In the genomic region with DNA sequence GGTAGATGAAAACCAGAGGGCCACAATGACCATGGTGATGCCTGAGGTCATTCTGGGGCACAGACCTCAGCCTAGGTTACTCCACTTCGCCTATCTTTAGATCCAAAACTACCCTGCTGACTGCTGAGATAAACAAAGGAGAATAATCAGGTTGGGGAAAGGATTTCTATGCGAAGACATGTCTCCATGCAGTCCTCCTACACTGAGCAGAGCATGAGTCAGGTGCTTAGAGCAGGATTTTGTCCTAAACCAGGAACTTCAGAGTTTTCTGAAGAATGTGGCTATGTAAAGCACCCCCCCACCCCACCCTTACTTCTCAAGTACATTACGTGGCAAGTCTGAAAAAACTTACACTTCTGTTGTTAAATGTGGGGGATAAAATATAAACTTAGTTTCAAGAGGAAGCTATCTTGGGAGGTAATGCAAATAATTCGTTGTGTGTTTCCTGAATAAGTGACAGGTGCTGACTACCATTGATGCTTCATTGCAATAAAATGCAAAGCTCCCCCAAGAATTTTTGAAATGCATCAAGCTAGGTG, we compare ENCODE assay signal across 12 cellular contexts. TPM values are rescaled to one million over a fixed set of nuclear protein-coding genes. Genes with fewer than 3 reads are reported as not detected.
DNase-seq lines count a peak whose midpoint lies in the region; ATAC-seq lines count a peak whose summit lies in the region.
"Had no signal": no experiment of that assay in that cellular context is flagged by ENCODE, and none has a peak within 500 bp of the region (broad histone marks: within the 10 kb centered on the region; RNA-seq: fewer than 3 reads in every experiment).

No MANE protein-coding gene starts in this region.

- H3K27ac ChIP-seq in SJCRH30: peak overlapping the region; percentile 12; the same call in 1 of the 2 replicates
- H3K27ac ChIP-seq: parathyroid adenoma, RWPE1 had no signal

- H3K27me3 ChIP-seq in SJCRH30 (no peaks in the 10 kb centered on the region), H7 (ENCODE audit: control insufficient read depth, insufficient read depth, low read length) (no peaks in the 10 kb centered on the region)

- H3K4me3 Mint-ChIP-seq in activated naive CD8-positive, alpha-beta T cell: no peak overlapping the region
- H3K4me3 Mint-ChIP-seq in activated naive CD8-positive, alpha-beta T cell treated with anti-CD3 and anti-CD28 coated beads, Interleukin-2, amount 50 U/mL, for 24 hours: no peak overlapping the region

- no peaks in the 10 kb centered on the region for H3K9me3 ChIP-seq in SJCRH30 (replicated peaks)

- H3K9me3 Mint-ChIP-seq in activated naive CD8-positive, alpha-beta T cell (ENCODE audit: low read depth): no peaks in the 10 kb centered on the region
- H3K9me3 Mint-ChIP-seq in activated naive CD8-positive, alpha-beta T cell treated with anti-CD3 and anti-CD28 coated beads, Interleukin-2, amount 50 U/mL, for 24 hours: no peaks in the 10 kb centered on the region

- H3K4me3 ChIP-seq in SJCRH30 (no peak overlapping the region), H7 (ENCODE audit: insufficient read depth, low read depth, low read length) (no peak overlapping the region)

- intact Hi-C loops in sciatic nerve (cut with DNase I): no loop called here

- H3K27me3 Mint-ChIP-seq in activated naive CD8-positive, alpha-beta T cell: no peaks in the 10 kb centered on the region
- no peaks in the 10 kb centered on the region for H3K27me3 Mint-ChIP-seq in activated naive CD8-positive, alpha-beta T cell treated with anti-CD3 and anti-CD28 coated beads, Interleukin-2, amount 50 U/mL, for 24 hours

- peaks cover 38% of the 10 kb centered on the region for H3K4me1 Mint-ChIP-seq in activated naive CD8-positive, alpha-beta T cell (ENCODE audit: low read depth)
- H3K4me1 Mint-ChIP-seq in activated naive CD8-positive, alpha-beta T cell treated with anti-CD3 and anti-CD28 coated beads, Interleukin-2, amount 50 U/mL, for 24 hours: peaks cover 40% of the 10 kb centered on the region

- DNase-seq in activated naive CD8-positive, alpha-beta T cell treated with anti-CD3 and anti-CD28 coated beads, Interleukin-2, amount 50 U/mL, for 24 hours: no peak
- DNase-seq in SJCRH30 (no peak), H7 (no peak), NCI-H2196 (lab: John Stamatoyannopoulos, UW; ENCODE audit: unreplicated experiment) (no peak), amniotic stem cell (lab: John Stamatoyannopoulos, UW) (no peak), sciatic nerve (ENCODE audit: low spot score) (no peak)
- DNase-seq: caudate nucleus, Kasumi-1 had no signal

- peak overlapping the region; percentile 8 for H3K27ac Mint-ChIP-seq in activated naive CD8-positive, alpha-beta T cell
- H3K27ac Mint-ChIP-seq in activated naive CD8-positive, alpha-beta T cell treated with anti-CD3 and anti-CD28 coated beads, Interleukin-2, amount 50 U/mL, for 24 hours: no peak overlapping the region

- no peak for ATAC-seq in activated naive CD8-positive, alpha-beta T cell treated with anti-CD3 and anti-CD28 coated beads, Interleukin-2, amount 50 U/mL, for 24 hours
- ATAC-seq in HG02884 (IDR thresholded peaks at IDR 0.05; ENCODE audit: unreplicated experiment): peak; percentile 59
- ATAC-seq in sciatic nerve: no peak

- H3K36me3 ChIP-seq in SJCRH30: no peaks in the 10 kb centered on the region
- H3K36me3 ChIP-seq in H7 (replicated peaks; ENCODE audit: control insufficient read depth, insufficient read depth, low read length): no peaks in the 10 kb centered on the region

- no peaks in the 10 kb centered on the region for H3K36me3 Mint-ChIP-seq in activated naive CD8-positive, alpha-beta T cell
- no peaks in the 10 kb centered on the region for H3K36me3 Mint-ChIP-seq in activated naive CD8-positive, alpha-beta T cell treated with anti-CD3 and anti-CD28 coated beads, Interleukin-2, amount 50 U/mL, for 24 hours (ENCODE audit: low read depth)

- H3K4me1 ChIP-seq in SJCRH30: peaks cover 28% of the 10 kb centered on the region

RNA-seq across cellular contexts. Expression of a gene that starts 19.4 kb away (rescaled TPM):
- 0.59 and 0.73 TPM in 2 replicates for total RNA-seq in SJCRH30 (2014; rRNA removed; shearing (Covaris generic))
- total RNA-seq in H7 (2014; rRNA removed; shearing (Covaris generic)): not detected in 2 replicates
- total RNA-seq in sciatic nerve: 3.0 TPM
